In genomic region chr11:69587454-69588081, GRCh38 we compare ENCODE assay signal across 2 cellular contexts.
A peak's percentile ranks its signal among the peaks of the same experiment; 100 is the strongest.
TF ChIP-seq lines count a peak whose summit lies in the region.

No MANE protein-coding gene starts in this region.

TF ChIP-seq in IMR-90, 13 proteins besides CTCF, POLR2A, EP300 and RAD21:
- no peak for TF ChIP-seq NFE2L2 (IDR thresholded peaks at IDR 0.05; ENCODE audit: low read depth, low read length)
- peak; percentile 10; the same call in 1 of the 2 replicates for TF ChIP-seq BHLHE40 (IDR thresholded peaks at IDR 0.05; ENCODE audit: low read depth, low read length)
- no peak for TF ChIP-seq CHD1 (IDR thresholded peaks at IDR 0.05; ENCODE audit: low read depth, low read length)
- TF ChIP-seq MXI1 (IDR thresholded peaks at IDR 0.05; ENCODE audit: borderline replicate concordance, low read depth, low read length): 0 out of 2 replicates have a peak, but pooled peaks have one; percentile 29
- no peak for TF ChIP-seq MAZ (IDR thresholded peaks at IDR 0.05; ENCODE audit: borderline replicate concordance, low read depth, low read length)
- no peak for TF ChIP-seq RFX5 (IDR thresholded peaks at IDR 0.05; ENCODE audit: low read depth, low read length)
- TF ChIP-seq MAFK (IDR thresholded peaks at IDR 0.05; ENCODE audit: low read depth, low read length): no peak
- peak; percentile 82 for TF ChIP-seq RCOR1 (IDR thresholded peaks at IDR 0.05; ENCODE audit: insufficient replicate concordance, low read length)
- TF ChIP-seq FOS (IDR thresholded peaks at IDR 0.05; ENCODE audit: low read depth, low read length): peak; percentile 50; the same call in 1 of the 2 replicates
- no peak for TF ChIP-seq SMC3 (IDR thresholded peaks at IDR 0.05; ENCODE audit: low read depth, low read length)
- no peak for TF ChIP-seq ELK1 (IDR thresholded peaks at IDR 0.05; ENCODE audit: borderline replicate concordance, low read depth, low read length)
- TF ChIP-seq USF2 (IDR thresholded peaks at IDR 0.05; ENCODE audit: low read depth, low read length): peak; percentile 14; the same call in 1 of the 2 replicates
- no peak for TF ChIP-seq CEBPB (IDR thresholded peaks at IDR 0.05; ENCODE audit: low read depth, low read length)

TF ChIP-seq in HepG2, 621 proteins besides CTCF, POLR2A, EP300 and RAD21:
- TF ChIP-seq XBP1 (CRISPR knock-in tag; IDR thresholded peaks at IDR 0.05) (no peak), ZNF468 (CRISPR knock-in tag; IDR thresholded peaks at IDR 0.05) (no peak), NR2F6 (IDR thresholded peaks at IDR 0.05) (no peak), NR2F6 (CRISPR knock-in tag; IDR thresholded peaks at IDR 0.05) (no peak), ZNF749 (CRISPR knock-in tag; IDR thresholded peaks at IDR 0.05; ENCODE audit: borderline replicate concordance) (no peak)
